In the genomic region with DNA sequence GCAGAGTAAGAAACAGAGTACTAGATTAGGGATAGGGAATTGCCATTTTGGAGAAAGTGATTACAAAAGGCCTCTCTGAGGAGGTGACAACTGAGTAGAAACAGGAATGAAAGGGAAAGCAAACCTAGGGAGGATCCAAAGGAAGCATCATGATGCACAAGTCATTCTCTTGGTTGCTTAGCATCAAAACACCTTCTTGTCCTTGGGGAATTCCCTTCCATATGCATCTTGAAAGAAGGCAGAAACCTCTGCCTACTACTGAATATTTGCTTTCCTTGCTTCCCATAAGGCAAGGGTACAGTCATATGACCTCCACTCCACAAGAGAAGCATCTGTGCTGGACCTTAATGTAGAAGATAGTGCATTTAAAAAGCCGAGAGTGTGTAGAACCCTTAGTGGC, we compare ENCODE assay signal across 15 cellular contexts. TPM values are rescaled to one million over a fixed set of nuclear protein-coding genes. Genes with fewer than 3 reads are reported as not detected.
DNase-seq lines count a peak whose midpoint lies in the region; ATAC-seq and TF ChIP-seq lines count a peak whose summit lies in the region.
"Had no signal": no experiment of that assay in that cellular context is flagged by ENCODE, and none has a peak within 500 bp of the region (broad histone marks: within the 10 kb centered on the region; RNA-seq: fewer than 3 reads in every experiment).

No MANE protein-coding gene starts in this region.

- peaks cover 6% of the 10 kb centered on the region; the same call in 1 of the 2 replicates for H3K9me1 ChIP-seq in IMR-90 (ENCODE audit: insufficient read depth, low read length)

- H3K36me3 ChIP-seq in IMR-90 (ENCODE audit: control insufficient read depth, insufficient read depth, low read length) (no peaks in the 10 kb centered on the region), endodermal cell (ENCODE audit: control insufficient read depth, insufficient read depth, low read length) (no peaks in the 10 kb centered on the region), OCI-LY7 (ENCODE audit: insufficient read depth, low read length) (no peaks in the 10 kb centered on the region)
- H3K36me3 ChIP-seq: SJCRH30, suprapubic skin had no signal

- no TSS peak for BruUV-seq in IMR-90 (replicated peaks; lab: Mats Ljungman, UMichigan)
- BruUV-seq in OCI-LY7 (replicated peaks; lab: Mats Ljungman, UMichigan): no TSS peak

- H3K4me3 ChIP-seq in IMR-90 (ENCODE audit: insufficient read depth, low read depth, low read length) (no peak overlapping the region), endodermal cell (ENCODE audit: low read length) (no peak overlapping the region), OCI-LY7 (ENCODE audit: low read depth, low read length, poor library complexity, severe bottlenecking) (no peak overlapping the region)
- H3K4me3 ChIP-seq: SJCRH30, suprapubic skin had no signal

- no peak overlapping the region for H2AK5ac ChIP-seq in IMR-90 (ENCODE audit: low read depth, low read length)

- H3K27ac ChIP-seq in IMR-90 (ENCODE audit: insufficient read depth, low read length) (no peak overlapping the region), endodermal cell (ENCODE audit: low read depth, low read length) (no peak overlapping the region), OCI-LY7 (ENCODE audit: low read depth, low read length, poor library complexity, severe bottlenecking) (no peak overlapping the region)
- H3K27ac ChIP-seq: SJCRH30, suprapubic skin had no signal

- H3K27me3 ChIP-seq in IMR-90 (ENCODE audit: control insufficient read depth, insufficient read depth, low read length) (no peaks in the 10 kb centered on the region), endodermal cell (ENCODE audit: control insufficient read depth, insufficient read depth, low read length, poor library complexity, severe bottlenecking) (no peaks in the 10 kb centered on the region)
- H3K27me3 ChIP-seq: SJCRH30, suprapubic skin had no signal

- peaks cover 11% of the 10 kb centered on the region for H3K4me1 Mint-ChIP-seq in activated naive CD8-positive, alpha-beta T cell treated with anti-CD3 and anti-CD28 coated beads, Interleukin-2, amount 50 U/mL, for 24 hours
- peaks cover 22% of the 10 kb centered on the region for H3K4me1 Mint-ChIP-seq in activated naive CD8-positive, alpha-beta T cell treated with anti-CD3 and anti-CD28 coated beads for 36 hours
- H3K4me1 Mint-ChIP-seq in endodermal cell: peaks cover 10% of the 10 kb centered on the region

- CTCF ChIA-PET in IMR-90 (lab: Yijun Ruan, JAX): no interaction called here
- CTCF ChIA-PET in OCI-LY7 (lab: Charles Lee; ENCODE audit: unreplicated experiment): no interaction called here

- intact Hi-C loops in IMR-90 (cut with micrococcal nuclease) (no loop called here), OCI-LY7 (cut with micrococcal nuclease; ENCODE audit: unreplicated experiment) (no loop called here)

- no peak for TF ChIP-seq CTCF in IMR-90 (conservative IDR thresholded peaks at IDR 0.05; ENCODE audit: low read depth, low read length)
- no peak for TF ChIP-seq CTCF in endodermal cell (conservative IDR thresholded peaks at IDR 0.05)
- TF ChIP-seq CTCF in OCI-LY7 (conservative IDR thresholded peaks at IDR 0.05; ENCODE audit: low read length): no peak

- no peak for TF ChIP-seq POLR2A in IMR-90 (IDR thresholded peaks at IDR 0.05; ENCODE audit: low read depth, low read length)

- peak; percentile 63 for ATAC-seq in activated naive CD8-positive, alpha-beta T cell treated with anti-CD3 and anti-CD28 coated beads, Interleukin-2, amount 50 U/mL, for 24 hours
- ATAC-seq in IMR-90 (ENCODE audit: low read depth) (no peak), HG03280 (IDR thresholded peaks at IDR 0.05; ENCODE audit: unreplicated experiment) (no peak)
- peak; percentile 57 for ATAC-seq in stimulated activated naive CD8-positive, alpha-beta T cell treated with anti-CD3 and anti-CD28 coated beads, Interleukin-15, Interleukin-2, amounts not matched to agents 100 U/mL and 50 U/mL, for 24 hours
- ATAC-seq: left colon had no signal

- no CpG with 5 or more reads among the region's 1 CpG for WGBS in IMR-90 (ENCODE audit: extremely low coverage in 2 of 2, insufficient read length in 1 of 2), 2 experiments
- WGBS in endodermal cell (ENCODE audit: insufficient coverage in 1 of 2, insufficient read length in 1 of 2), 2 experiments: 91 to 100% methylated on average over 1 of the region's 1 CpG

- TF ChIP-seq RAD21 in IMR-90 (IDR thresholded peaks at IDR 0.05; ENCODE audit: low read length): no peak

- no peak overlapping the region for H3K4me2 ChIP-seq in IMR-90 (ENCODE audit: low read depth, low read length)
- H3K4me2 ChIP-seq in OCI-LY7 (ENCODE audit: low read length): no peak overlapping the region

- H3K9me3 Mint-ChIP-seq in activated naive CD8-positive, alpha-beta T cell treated with anti-CD3 and anti-CD28 coated beads, Interleukin-2, amount 50 U/mL, for 24 hours: no peaks in the 10 kb centered on the region
- H3K9me3 Mint-ChIP-seq in activated naive CD8-positive, alpha-beta T cell treated with anti-CD3 and anti-CD28 coated beads for 36 hours: no peaks in the 10 kb centered on the region
- H3K9me3 Mint-ChIP-seq in endodermal cell: no peaks in the 10 kb centered on the region

- H3K27ac Mint-ChIP-seq in activated naive CD8-positive, alpha-beta T cell treated with anti-CD3 and anti-CD28 coated beads, Interleukin-2, amount 50 U/mL, for 24 hours: no peak overlapping the region
- H3K27ac Mint-ChIP-seq in activated naive CD8-positive, alpha-beta T cell treated with anti-CD3 and anti-CD28 coated beads for 36 hours: no peak overlapping the region
- H3K27ac Mint-ChIP-seq in endodermal cell: peak overlapping the region; percentile 0
- H3K27ac Mint-ChIP-seq: progenitor cell of endocrine pancreas had no signal

- no peak overlapping the region for H4K91ac ChIP-seq in IMR-90 (ENCODE audit: insufficient read depth, low read depth, low read length)

- no peak overlapping the region for H2BK20ac ChIP-seq in IMR-90 (ENCODE audit: low read depth, low read length)

- H3K36me3 Mint-ChIP-seq in activated naive CD8-positive, alpha-beta T cell treated with anti-CD3 and anti-CD28 coated beads, Interleukin-2, amount 50 U/mL, for 24 hours (ENCODE audit: low read depth): peaks cover 10% of the 10 kb centered on the region
- peaks cover 22% of the 10 kb centered on the region for H3K36me3 Mint-ChIP-seq in activated naive CD8-positive, alpha-beta T cell treated with anti-CD3 and anti-CD28 coated beads for 36 hours
- H3K36me3 Mint-ChIP-seq in endodermal cell (ENCODE audit: low read depth): no peaks in the 10 kb centered on the region

- peaks cover 24% of the 10 kb centered on the region; the same call in 1 of the 2 replicates for H3K79me2 ChIP-seq in OCI-LY7 (ENCODE audit: insufficient read depth, low read depth, low read length)

- no peak overlapping the region for H3K4me3 Mint-ChIP-seq in activated naive CD8-positive, alpha-beta T cell treated with anti-CD3 and anti-CD28 coated beads, Interleukin-2, amount 50 U/mL, for 24 hours
- no peak overlapping the region for H3K4me3 Mint-ChIP-seq in activated naive CD8-positive, alpha-beta T cell treated with anti-CD3 and anti-CD28 coated beads for 36 hours
- no peak overlapping the region for H3K4me3 Mint-ChIP-seq in endodermal cell

- no peak overlapping the region for H3K4ac ChIP-seq in IMR-90 (ENCODE audit: low read depth, low read length)

- no peak overlapping the region for H2BK120ac ChIP-seq in IMR-90 (ENCODE audit: low read depth, low read length)

- H3K9me3 ChIP-seq in IMR-90 (ENCODE audit: control insufficient read depth, insufficient read depth, low read length) (no peaks in the 10 kb centered on the region), endodermal cell (ENCODE audit: control insufficient read depth, low read length) (no peaks in the 10 kb centered on the region), OCI-LY7 (ENCODE audit: low read length) (no peaks in the 10 kb centered on the region)
- H3K9me3 ChIP-seq: SJCRH30, suprapubic skin had no signal

- no peak overlapping the region for H3K56ac ChIP-seq in IMR-90 (ENCODE audit: extremely low read depth, insufficient read depth, low read length)

- no peak overlapping the region for H2AK9ac ChIP-seq in IMR-90 (replicated peaks; ENCODE audit: low read depth, low read length, poor library complexity)

- no peak overlapping the region for H3K23ac ChIP-seq in IMR-90 (ENCODE audit: low read depth, low read length)

- H3K4me1 ChIP-seq in IMR-90 (ENCODE audit: control insufficient read depth, insufficient read depth, low read length) (no peaks in the 10 kb centered on the region), endodermal cell (ENCODE audit: control insufficient read depth, insufficient read depth, low read length) (no peaks in the 10 kb centered on the region), OCI-LY7 (ENCODE audit: insufficient read depth, low read length, poor library complexity, severe bottlenecking) (no peaks in the 10 kb centered on the region)
- H3K4me1 ChIP-seq: SJCRH30, suprapubic skin had no signal

- H3K27me3 Mint-ChIP-seq in activated naive CD8-positive, alpha-beta T cell treated with anti-CD3 and anti-CD28 coated beads, Interleukin-2, amount 50 U/mL, for 24 hours: no peaks in the 10 kb centered on the region
- no peaks in the 10 kb centered on the region for H3K27me3 Mint-ChIP-seq in activated naive CD8-positive, alpha-beta T cell treated with anti-CD3 and anti-CD28 coated beads for 36 hours
- H3K27me3 Mint-ChIP-seq in endodermal cell (ENCODE audit: insufficient read depth): no peaks in the 10 kb centered on the region
- H3K27me3 Mint-ChIP-seq: progenitor cell of endocrine pancreas had no signal

- no peak overlapping the region for H4K8ac ChIP-seq in IMR-90 (ENCODE audit: low read depth in 2 of 2, low read length in 2 of 2)

- POLR2A ChIA-PET in IMR-90 (lab: Charles Lee; ENCODE audit: unreplicated experiment): no interaction called here
- POLR2A ChIA-PET in OCI-LY7 (lab: Charles Lee): interaction anchor here (0.7 kb wide), 1 partner anchor 19 kb away, joined by 5 read pairs; no protein-coding TSS in a partner anchor

- dilution Hi-C loops in IMR-90 (cut with HindIII; ENCODE audit: low sequenced_read_pairs, unreplicated experiment): no loop called here

- H3K14ac ChIP-seq in IMR-90 (replicated peaks; ENCODE audit: low read depth, low read length): no peak overlapping the region

- no peak overlapping the region for H2BK5ac ChIP-seq in IMR-90 (ENCODE audit: low read depth, low read length, poor library complexity, severe bottlenecking)

- no peak for DNase-seq in activated naive CD8-positive, alpha-beta T cell treated with anti-CD3 and anti-CD28 coated beads, Interleukin-2, amount 50 U/mL, for 24 hours
- no peak for DNase-seq in activated naive CD8-positive, alpha-beta T cell treated with anti-CD3 and anti-CD28 coated beads for 36 hours
- DNase-seq in IMR-90: peak; percentile 38
- no peak for DNase-seq in endodermal cell
- DNase-seq in stimulated activated naive CD8-positive, alpha-beta T cell treated with anti-CD3 and anti-CD28 coated beads, Interleukin-15, Interleukin-2, amounts not matched to agents 100 U/mL and 50 U/mL, for 24 hours: no peak
- no peak for DNase-seq in OCI-LY7 (ENCODE audit: low spot score)
- DNase-seq in activated effector memory CD4-positive, alpha-beta T cell treated with anti-CD3 and anti-CD28 coated beads, Interleukin-2, amount 50 U/mL, for 16 hours: no peak
- DNase-seq: head of caudate nucleus; left colon; NCI-H2081; NK-92 treated with Interleukin-12 subunit alpha and Interleukin-12 subunit beta, amount 100 ng/mL, for 24 hours; SJCRH30 had no signal

- H2BK15ac ChIP-seq in IMR-90 (ENCODE audit: low read depth, low read length): no peak overlapping the region

- in situ Hi-C loops in IMR-90 (cut with MboI; ENCODE audit: low sequenced_read_pairs): no loop called here

- peaks cover 13 to 47% of the 10 kb centered on the region in 2 experiments for H3K79me1 ChIP-seq in IMR-90 (ENCODE audit: low read depth in 1 of 2, low read length in 2 of 2)

- no peak overlapping the region for H3K18ac ChIP-seq in IMR-90 (ENCODE audit: low read depth, low read length)

- no peaks in the 10 kb centered on the region for H3K9me2 ChIP-seq in OCI-LY7 (ENCODE audit: insufficient read depth, low read length)

- H3K9ac ChIP-seq in IMR-90 (ENCODE audit: low read depth, low read length) (no peak overlapping the region), endodermal cell (ENCODE audit: extremely low read depth, low read length, poor library complexity, severe bottlenecking) (no peak overlapping the region)

- H4K5ac ChIP-seq in IMR-90 (ENCODE audit: low read depth, low read length): no peak overlapping the region

- H4K20me1 ChIP-seq in IMR-90 (ENCODE audit: insufficient read depth, low read length): no peaks in the 10 kb centered on the region; the same call in 1 of the 2 replicates
- no peaks in the 10 kb centered on the region; the same call in 1 of the 2 replicates for H4K20me1 ChIP-seq in OCI-LY7 (ENCODE audit: insufficient read depth, low read length)

- H2AFZ ChIP-seq in IMR-90 (replicated peaks; ENCODE audit: low read length, poor library complexity) (no peak overlapping the region), OCI-LY7 (ENCODE audit: low read length) (no peak overlapping the region)

RNA-seq across cellular contexts. Expression of gene GABPB1, which starts 24.1 kb away (rescaled TPM):
- total RNA-seq in activated naive CD8-positive, alpha-beta T cell treated with anti-CD3 and anti-CD28 coated beads for 36 hours: 10 to 100 TPM; 40.3 to 43.6 TPM
- total RNA-seq in IMR-90 (2012; rRNA removed) (76.4 and 89.3 TPM in 2 replicates), endodermal cell (10 to 100 TPM; 32.0 to 37.5 TPM), OCI-LY7 (2022) (32.6 and 34.3 TPM in 2 replicates)
- polyA plus RNA-seq in IMR-90 (2012; rRNA removed): 23.4 and 26.3 TPM in 2 replicates
- polyA plus RNA-seq in IMR-90 (2012; cell fraction: cytosol; rRNA removed): 13.2 and 13.8 TPM in 2 replicates
- polyA plus RNA-seq in IMR-90 (2012; cell fraction: nucleus; rRNA removed; ENCODE audit: low replicate concordance): 9.3 and 17.9 TPM in 2 replicates
- polyA plus RNA-seq in endodermal cell (2013, experiment 1 of 2): 30.6 TPM
- 29.5 TPM for polyA plus RNA-seq in endodermal cell (2013, experiment 2 of 2)
- total RNA-seq in OCI-LY7 (2014; rRNA removed; shearing (Covaris generic)): 53.3 and 55.8 TPM in 2 replicates

Comparison
In these comparisons a context has a peak if more than half of its experiments do, and no peak if none do; other contexts are left out.
1. ATAC-seq: peak in activated naive CD8-positive, alpha-beta T cell treated with anti-CD3 and anti-CD28 coated beads, Interleukin-2, amount 50 U/mL, for 24 hours (single experiment) and stimulated activated naive CD8-positive, alpha-beta T cell treated with anti-CD3 and anti-CD28 coated beads, Interleukin-15, Interleukin-2, amounts not matched to agents 100 U/mL and 50 U/mL, for 24 hours (single experiment); none in IMR-90 (single experiment) and HG03280 (single experiment).